ENCODE assay signal across 22 cellular contexts in genomic region chr11:38648597-38648996, GRCh38.
"Had no signal": no experiment of that assay in that cellular context is flagged by ENCODE, and none has a peak within 500 bp of the region (broad histone marks: within the 10 kb centered on the region; RNA-seq: fewer than 3 reads in every experiment).

No MANE protein-coding gene starts in this region.

- FAIRE-seq: islet of Langerhans had no signal

- H3K27me3 ChIP-seq: gastrocnemius medialis, heart right ventricle, right lobe of liver, tibial artery, upper lobe of left lung, uterus had no signal

- H3K4me3 Mint-ChIP-seq: naive B cell; nephron; stimulated activated memory B cell treated with anti-CD40 and anti-IgM and Interleukin-4, amounts not matched to agents 10 μg/mL and 1 μg/mL and 100 μg/mL, for 72 hours; stimulated activated naive CD8-positive, alpha-beta T cell treated with anti-CD3 and anti-CD28 coated beads, Interleukin-15, Interleukin-2, amounts not matched to agents 100 ng/mL and 50 ng/mL, for 24 hours had no signal

- H3K79me2 ChIP-seq: parathyroid adenoma had no signal

- H3K27ac Mint-ChIP-seq: naive B cell; nephron; stimulated activated memory B cell treated with anti-CD40 and anti-IgM and Interleukin-4, amounts not matched to agents 10 μg/mL and 1 μg/mL and 100 μg/mL, for 72 hours; stimulated activated naive CD8-positive, alpha-beta T cell treated with anti-CD3 and anti-CD28 coated beads, Interleukin-15, Interleukin-2, amounts not matched to agents 100 ng/mL and 50 ng/mL, for 24 hours had no signal

- DNase-seq: effector CD4-positive, alpha-beta T cell; gastrocnemius medialis; heart right ventricle; hypothalamus; kidney glomerular epithelial cell; lower lobe of right lung; mesenchymal stem cell; naive B cell; right lobe of liver; stimulated activated CD4-positive, alpha-beta T cell treated with anti-CD3 and anti-CD28 coated beads, Interleukin-4, amount 100 ng/mL, for 1 hour; tibial artery; upper lobe of left lung; uterus had no signal

- ATAC-seq: esophagus mucosa; gastrocnemius medialis; heart right ventricle; left lobe of liver; lower lobe of right lung; right lobe of liver; stimulated activated memory B cell treated with anti-CD40 and anti-IgM and Interleukin-4, amounts not matched to agents 10 μg/mL and 1 μg/mL and 100 μg/mL, for 72 hours had no signal

- H3K4me1 Mint-ChIP-seq: naive B cell; nephron; stimulated activated memory B cell treated with anti-CD40 and anti-IgM and Interleukin-4, amounts not matched to agents 10 μg/mL and 1 μg/mL and 100 μg/mL, for 72 hours had no signal

- H3K4me3 ChIP-seq: coronary artery, gastrocnemius medialis, heart right ventricle, lower lobe of right lung, prostate gland, right lobe of liver, tibial artery, upper lobe of left lung, uterus had no signal

- H3K36me3 Mint-ChIP-seq: naive B cell; stimulated activated memory B cell treated with anti-CD40 and anti-IgM and Interleukin-4, amounts not matched to agents 10 μg/mL and 1 μg/mL and 100 μg/mL, for 72 hours had no signal

- H3K27me3 Mint-ChIP-seq: naive B cell; stimulated activated memory B cell treated with anti-CD40 and anti-IgM and Interleukin-4, amounts not matched to agents 10 μg/mL and 1 μg/mL and 100 μg/mL, for 72 hours; stimulated activated naive CD8-positive, alpha-beta T cell treated with anti-CD3 and anti-CD28 coated beads, Interleukin-15, Interleukin-2, amounts not matched to agents 100 ng/mL and 50 ng/mL, for 24 hours had no signal

- H3K27ac ChIP-seq: coronary artery, gastrocnemius medialis, heart right ventricle, lower lobe of right lung, parathyroid adenoma, prostate gland, right lobe of liver, tibial artery, upper lobe of left lung, uterus had no signal

- H3K9me3 ChIP-seq: gastrocnemius medialis, heart right ventricle, lower lobe of right lung, prostate gland, right lobe of liver, tibial artery, upper lobe of left lung, uterus had no signal

- H3K9ac ChIP-seq: parathyroid adenoma had no signal

- H3K9me3 Mint-ChIP-seq: nephron had no signal

- H2AFZ ChIP-seq: parathyroid adenoma had no signal

- H3K36me3 ChIP-seq: gastrocnemius medialis, heart right ventricle, lower lobe of right lung, prostate gland, right lobe of liver, tibial artery, upper lobe of left lung, uterus had no signal

- H3K4me1 ChIP-seq: gastrocnemius medialis, heart right ventricle, lower lobe of right lung, parathyroid adenoma, prostate gland, right lobe of liver, upper lobe of left lung, uterus had no signal
